8 cellular contexts compared by ENCODE assay signal in the genomic region with DNA sequence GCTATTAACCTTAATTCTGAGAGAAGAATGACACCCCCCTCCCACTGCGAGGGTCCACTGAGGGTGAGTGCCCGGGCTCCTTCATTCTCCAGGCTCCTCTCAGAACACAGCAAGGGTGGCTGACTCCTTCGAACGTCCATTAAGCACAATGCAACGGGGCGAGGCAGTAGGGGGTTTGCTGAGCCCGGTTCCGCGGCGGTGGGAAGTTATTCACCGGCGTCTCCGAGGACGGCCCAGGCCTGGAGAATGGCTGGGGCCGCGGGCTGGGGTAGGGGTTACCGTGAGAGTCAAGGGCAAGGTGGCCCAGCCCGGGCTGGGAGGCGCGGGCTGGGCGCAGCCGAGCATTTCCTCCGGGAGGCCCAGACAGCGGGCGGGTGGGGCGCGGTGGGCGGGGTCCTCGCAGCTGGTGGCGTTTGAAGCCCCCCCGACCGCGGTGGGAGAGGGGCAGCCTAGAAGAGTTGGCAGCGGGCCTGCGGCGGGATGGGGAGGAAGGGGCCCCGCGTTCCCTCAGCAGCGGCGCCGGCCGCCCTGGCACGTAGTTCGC. TPM values are rescaled to one million over a fixed set of nuclear protein-coding genes. Genes with fewer than 3 reads are reported as not detected.
DNase-seq lines count a peak whose midpoint lies in the region; ATAC-seq and FAIRE-seq lines count a peak whose summit lies in the region.

No MANE protein-coding gene starts in this region.

- no peak for FAIRE-seq in HTR-8/SVneo (lab: Jason Lieb, UNC)

- CTCF ChIA-PET in activated CD4-positive, alpha-beta T cell treated with anti-CD3 and anti-CD28 coated beads for 36 hours (lab: Charles Lee): interaction anchor here (1.1 to 2.7 kb wide), 3 partner anchors 113 to 163 kb away, joined by 3 to 13 read pairs (median 4); no protein-coding TSS in a partner anchor

- intact Hi-C loops in activated CD4-positive, alpha-beta T cell treated with anti-CD3 and anti-CD28 coated beads for 36 hours (cut with DNase I, micrococcal nuclease): loop anchor here (5.0 to 10.0 kb wide), 4 partner anchors 63 to 701 kb away; partner anchors contain the start of genes ARHGAP11B (in 2 of the 2) and FAN1 (in 1 of the 2)

- H3K27me3 Mint-ChIP-seq in activated CD4-positive, alpha-beta T cell treated with anti-CD3 and anti-CD28 coated beads for 36 hours: no peaks in the 10 kb centered on the region
- H3K27me3 Mint-ChIP-seq in memory B cell: no peaks in the 10 kb centered on the region
- no peaks in the 10 kb centered on the region for H3K27me3 Mint-ChIP-seq in stimulated activated memory B cell treated with anti-CD40 and anti-IgM and Interleukin-4, amounts not matched to agents 10 μg/mL and 1 μg/mL and 100 μg/mL, for 72 hours

- H3K9me3 Mint-ChIP-seq in activated CD4-positive, alpha-beta T cell treated with anti-CD3 and anti-CD28 coated beads for 36 hours (ENCODE audit: low read depth): peaks cover 5% of the 10 kb centered on the region
- H3K9me3 Mint-ChIP-seq in memory B cell: no peaks in the 10 kb centered on the region
- no peaks in the 10 kb centered on the region for H3K9me3 Mint-ChIP-seq in stimulated activated memory B cell treated with anti-CD40 and anti-IgM and Interleukin-4, amounts not matched to agents 10 μg/mL and 1 μg/mL and 100 μg/mL, for 72 hours

- H3K36me3 Mint-ChIP-seq in activated CD4-positive, alpha-beta T cell treated with anti-CD3 and anti-CD28 coated beads for 36 hours (ENCODE audit: low read depth): peaks cover 19% of the 10 kb centered on the region
- peaks cover 5% of the 10 kb centered on the region for H3K36me3 Mint-ChIP-seq in memory B cell
- peaks cover 20% of the 10 kb centered on the region for H3K36me3 Mint-ChIP-seq in stimulated activated memory B cell treated with anti-CD40 and anti-IgM and Interleukin-4, amounts not matched to agents 10 μg/mL and 1 μg/mL and 100 μg/mL, for 72 hours

- peaks cover 30% of the 10 kb centered on the region for H3K4me1 Mint-ChIP-seq in activated CD4-positive, alpha-beta T cell treated with anti-CD3 and anti-CD28 coated beads for 36 hours
- peaks cover 36% of the 10 kb centered on the region for H3K4me1 Mint-ChIP-seq in memory B cell
- H3K4me1 Mint-ChIP-seq in stimulated activated memory B cell treated with anti-CD40 and anti-IgM and Interleukin-4, amounts not matched to agents 10 μg/mL and 1 μg/mL and 100 μg/mL, for 72 hours: peaks cover 51% of the 10 kb centered on the region

- ATAC-seq in activated CD4-positive, alpha-beta T cell treated with anti-CD3 and anti-CD28 coated beads for 36 hours: no peak
- ATAC-seq in memory B cell (ENCODE audit: low read depth) (no peak), HG03280 (IDR thresholded peaks at IDR 0.05; ENCODE audit: unreplicated experiment) (no peak)
- peak; percentile 31 for ATAC-seq in stimulated activated memory B cell treated with anti-CD40 and anti-IgM and Interleukin-4, amounts not matched to agents 10 μg/mL and 1 μg/mL and 100 μg/mL, for 72 hours

- H3K27ac Mint-ChIP-seq in activated CD4-positive, alpha-beta T cell treated with anti-CD3 and anti-CD28 coated beads for 36 hours: peak overlapping the region; percentile 86
- H3K27ac Mint-ChIP-seq in memory B cell: peak overlapping the region; percentile 93
- peak overlapping the region; percentile 98 for H3K27ac Mint-ChIP-seq in stimulated activated memory B cell treated with anti-CD40 and anti-IgM and Interleukin-4, amounts not matched to agents 10 μg/mL and 1 μg/mL and 100 μg/mL, for 72 hours

- POLR2A ChIA-PET in activated CD4-positive, alpha-beta T cell treated with anti-CD3 and anti-CD28 coated beads for 36 hours (lab: Charles Lee): interaction anchor here (0.6 to 1.0 kb wide), 3 partner anchors 35 to 259 kb away, joined by 3 to 4 read pairs (median 4); no protein-coding TSS in a partner anchor

- DNase-seq in activated T-cell treated with anti-CD3 and anti-CD28 coated beads for 1 hour (ENCODE audit: low read depth) (peak; percentile 54), HTR-8/SVneo (ENCODE audit: insufficient read length, low spot score) (peak; percentile 15), memory B cell (ENCODE audit: low spot score in 2 of 2) (peak; percentile 48 to 61)
- DNase-seq in activated T-cell treated with anti-CD3 and anti-CD28 coated beads, Interleukin-2, amount 50 U/mL, for 1 hour: no peak
- peak; percentile 66 for DNase-seq in activated CD4-positive, alpha-beta T cell treated with anti-CD3 and anti-CD28 coated beads for 36 hours
- DNase-seq in effector CD4-positive, alpha-beta T cell: peak; percentile 47

- H3K4me3 Mint-ChIP-seq in activated CD4-positive, alpha-beta T cell treated with anti-CD3 and anti-CD28 coated beads for 36 hours: peak overlapping the region; percentile 85
- peak overlapping the region; percentile 93 for H3K4me3 Mint-ChIP-seq in memory B cell
- peak overlapping the region; percentile 97 for H3K4me3 Mint-ChIP-seq in stimulated activated memory B cell treated with anti-CD40 and anti-IgM and Interleukin-4, amounts not matched to agents 10 μg/mL and 1 μg/mL and 100 μg/mL, for 72 hours

RNA-seq across cellular contexts. Expression of gene KLF13, which starts 1.1 kb away (rescaled TPM):
- total RNA-seq in activated CD4-positive, alpha-beta T cell treated with anti-CD3 and anti-CD28 coated beads for 36 hours: 100 to 1,000 TPM; 147 to 212 TPM
